Comparison of ENCODE assay signal across 18 cellular contexts in genomic region chr20:23078351-23078993, GRCh38. TPM values are rescaled to one million over a fixed set of nuclear protein-coding genes. Genes with fewer than 3 reads are reported as not detected.
DNase-seq lines count a peak whose midpoint lies in the region; ATAC-seq and TF ChIP-seq lines count a peak whose summit lies in the region.
"Had no signal": no experiment of that assay in that cellular context is flagged by ENCODE, and none has a peak within 500 bp of the region (broad histone marks: within the 10 kb centered on the region; RNA-seq: fewer than 3 reads in every experiment).

No MANE protein-coding gene starts in this region.

- H3K27me3 ChIP-seq in GM23248 (replicated peaks; ENCODE audit: insufficient read depth): peaks cover 14% of the 10 kb centered on the region

- peaks cover 4% of the 10 kb centered on the region for H3K27me3 Mint-ChIP-seq in chondrocyte (ENCODE audit: low read depth)
- H3K27me3 Mint-ChIP-seq: stimulated activated naive CD8-positive, alpha-beta T cell treated with anti-CD3 and anti-CD28 coated beads, Interleukin-15, amount 100 ng/mL, for 72 hours had no signal

- H3K4me3 ChIP-seq in GM23248: no peak overlapping the region
- no peak overlapping the region for H3K4me3 ChIP-seq in choroid plexus epithelial cell (ENCODE audit: low read depth, low read length)
- H3K4me3 ChIP-seq: gastroesophageal sphincter had no signal

- H3K36me3 Mint-ChIP-seq in chondrocyte (ENCODE audit: low read depth): no peaks in the 10 kb centered on the region

- no peaks in the 10 kb centered on the region for H3K79me2 ChIP-seq in GM23248 (ENCODE audit: insufficient read depth)

- H3K36me3 ChIP-seq in GM23248 (ENCODE audit: low read depth): no peaks in the 10 kb centered on the region
- H3K36me3 ChIP-seq: gastroesophageal sphincter had no signal

- 40 to 50% methylated on average over 4 of the region's 4 CpGs for WGBS in GM23248 (ENCODE audit: low coverage in 1 of 2, low lambda C conversion rate in 2 of 2, missing lambda C conversion rate in 2 of 2), 2 experiments

- no peaks in the 10 kb centered on the region for H4K20me1 ChIP-seq in GM23248 (ENCODE audit: insufficient read depth)

- H3K9me2 ChIP-seq in GM23248 (ENCODE audit: insufficient read depth): no peaks in the 10 kb centered on the region

- TF ChIP-seq CTCF in choroid plexus epithelial cell (conservative IDR thresholded peaks at IDR 0.05; ENCODE audit: low read depth, low read length): no peak
- TF ChIP-seq CTCF in chondrocyte (IDR thresholded peaks at IDR 0.05): no peak

- no peak overlapping the region for H3K9ac ChIP-seq in GM23248

- DNase-seq in GM23248 (peak; percentile 52), NCI-H1436 (lab: John Stamatoyannopoulos, UW) (peak; percentile 56), choroid plexus epithelial cell (ENCODE audit: low read depth) (peak; percentile 81), myocyte (ENCODE audit: low read depth) (peak; percentile 52), chondrocyte (ENCODE audit: low spot score) (no peak), ecto neural progenitor cell (ENCODE audit: low spot score) (no peak), HuH-7 (ENCODE audit: low spot score) (no peak)
- DNase-seq: activated CD4-positive, CD25-positive, alpha-beta regulatory T cell treated with anti-CD3 and anti-CD28 coated beads, Interleukin-2, amount 50 U/mL, for 72 hours; activated gamma-delta T cell treated with Interleukin-2 at 50 U/mL for 16 hours; DMS153; NCI-H526 treated with DMSO at 0.1 percent for 48 hours; occipital lobe; stimulated activated naive CD8-positive, alpha-beta T cell treated with anti-CD3 and anti-CD28 coated beads, Interleukin-15, amount 100 ng/mL, for 72 hours had no signal

- H2AFZ ChIP-seq in GM23248: no peak overlapping the region

- H3K4me1 ChIP-seq in GM23248 (ENCODE audit: insufficient read depth): no peaks in the 10 kb centered on the region

- no peaks in the 10 kb centered on the region for H3F3A ChIP-seq in GM23248 (ENCODE audit: insufficient read depth)

- no peak overlapping the region for H3K27ac Mint-ChIP-seq in chondrocyte (ENCODE audit: unreplicated experiment)
- H3K27ac Mint-ChIP-seq: stimulated activated naive CD8-positive, alpha-beta T cell treated with anti-CD3 and anti-CD28 coated beads, Interleukin-15, amount 100 ng/mL, for 72 hours had no signal

- no peak for ATAC-seq in GM19467 (IDR thresholded peaks at IDR 0.05; ENCODE audit: unreplicated experiment)
- ATAC-seq: gastroesophageal sphincter; stimulated activated naive CD8-positive, alpha-beta T cell treated with anti-CD3 and anti-CD28 coated beads, Interleukin-15, amount 100 ng/mL, for 72 hours had no signal

- no peak overlapping the region for H3K4me3 Mint-ChIP-seq in chondrocyte (ENCODE audit: unreplicated experiment)
- H3K4me3 Mint-ChIP-seq: stimulated activated naive CD8-positive, alpha-beta T cell treated with anti-CD3 and anti-CD28 coated beads, Interleukin-15, amount 100 ng/mL, for 72 hours had no signal

- H3K4me1 Mint-ChIP-seq in chondrocyte (ENCODE audit: low read depth): peaks cover 4% of the 10 kb centered on the region
- H3K4me1 Mint-ChIP-seq: stimulated activated naive CD8-positive, alpha-beta T cell treated with anti-CD3 and anti-CD28 coated beads, Interleukin-15, amount 100 ng/mL, for 72 hours had no signal

- in situ Hi-C loops in GM23248 (cut with MboI): no loop called here

- no peaks in the 10 kb centered on the region for H3K9me3 ChIP-seq in GM23248 (ENCODE audit: low read depth)
- H3K9me3 ChIP-seq: gastroesophageal sphincter had no signal

- no peak overlapping the region for H3K4me2 ChIP-seq in GM23248 (ENCODE audit: unreplicated experiment)

- H3K27ac ChIP-seq in GM23248: no peak overlapping the region
- H3K27ac ChIP-seq: gastroesophageal sphincter, RWPE1 had no signal

- no peaks in the 10 kb centered on the region for H3K9me3 Mint-ChIP-seq in chondrocyte (ENCODE audit: low read depth)
- H3K9me3 Mint-ChIP-seq: stimulated activated naive CD8-positive, alpha-beta T cell treated with anti-CD3 and anti-CD28 coated beads, Interleukin-15, amount 100 ng/mL, for 72 hours had no signal

RNA-seq across cellular contexts. Expression of gene CD93, which starts 7.7 kb away (rescaled TPM):
- not detected in 2 replicates for total RNA-seq in GM23248 (2014; rRNA removed; shearing (Covaris generic))
- 0.03 TPM in 1 of 2 replicates, not detected in the other for polyA plus RNA-seq in GM23248 (2016; fragmentation: Nextera tagmentation; extraction: Ambion mirVana)
- total RNA-seq in myocyte (not detected in 2 replicates), chondrocyte (0.17 to 3.7 TPM (median 3.4 TPM) in 3 replicates)
- not detected for polyA plus RNA-seq in myocyte (2012)
- polyA plus RNA-seq: BJ had no signal

RNA-seq across cellular contexts. Expression of gene THBD, which starts 29.0 kb away (rescaled TPM):
- total RNA-seq in GM23248 (2014; rRNA removed; shearing (Covaris generic)): 15.6 and 15.7 TPM in 2 replicates
- 5.9 and 7.4 TPM in 2 replicates for polyA plus RNA-seq in GM23248 (2016; fragmentation: Nextera tagmentation; extraction: Ambion mirVana)
- 14.2 and 17.9 TPM in 2 replicates for total RNA-seq in myocyte
- polyA plus RNA-seq in myocyte (2012): 5.6 TPM
- total RNA-seq in chondrocyte: 8.0 to 38.2 TPM (median 37.5 TPM) in 3 replicates
- total RNA-seq: T-helper 1 cell treated with Interleukin-12 subunit alpha and Interleukin-12 subunit beta and Interleukin-4 antibody, amounts not matched to agents 30 ng/mL and 1 ng/mL, for 36 hours had no signal

RNA-seq across cellular contexts. Expression of gene SSTR4, which starts 43.4 kb away (rescaled TPM):
- total RNA-seq in GM23248 (2014; rRNA removed; shearing (Covaris generic)): not detected in 2 replicates
- not detected in 2 replicates for polyA plus RNA-seq in GM23248 (2016; fragmentation: Nextera tagmentation; extraction: Ambion mirVana)
- total RNA-seq in myocyte (not detected in 2 replicates), chondrocyte (0.33 TPM in 1 of 3 replicates, not detected in the others)
- polyA plus RNA-seq in myocyte (2012): not detected
- total RNA-seq: occipital lobe; T-helper 1 cell treated with Interleukin-12 subunit alpha and Interleukin-12 subunit beta and Interleukin-4 antibody, amounts not matched to agents 30 ng/mL and 1 ng/mL, for 36 hours had no signal
- polyA plus RNA-seq: BJ had no signal

Comparison
In these comparisons a context has a peak if more than half of its experiments do, and no peak if none do; other contexts are left out.
1. DNase-seq: peak in GM23248 (single experiment), NCI-H1436 (single experiment), choroid plexus epithelial cell (single experiment) and myocyte (single experiment); none in chondrocyte (single experiment), ecto neural progenitor cell (single experiment) and HuH-7 (single experiment).